Comparison of ENCODE assay signal across 8 cellular contexts in the genomic region with DNA sequence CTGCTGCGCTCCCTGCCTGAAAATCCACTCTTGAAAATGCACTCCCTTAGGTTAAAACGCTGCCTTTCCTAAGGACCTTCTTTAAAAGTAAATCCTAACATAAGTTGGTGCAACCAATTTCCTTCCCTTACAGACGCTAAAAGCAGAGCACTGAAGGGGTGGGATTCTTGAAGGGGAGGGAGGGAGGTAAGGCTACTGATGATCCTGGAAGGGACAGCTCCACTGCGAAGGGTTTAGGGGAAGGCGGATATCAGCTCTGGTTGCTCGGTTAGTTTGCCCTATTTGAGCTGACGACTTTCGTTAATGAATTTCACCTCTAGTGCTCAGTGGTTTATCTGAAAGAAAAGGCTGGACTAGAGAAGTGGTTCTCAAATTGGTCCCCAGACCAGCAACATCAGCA. TPM values are rescaled to one million over a fixed set of nuclear protein-coding genes. Genes with fewer than 3 reads are reported as not detected.
A peak's percentile ranks its signal among the peaks of the same experiment; 100 is the strongest.
DNase-seq lines count a peak whose midpoint lies in the region; ATAC-seq and TF ChIP-seq lines count a peak whose summit lies in the region.

No MANE protein-coding gene starts in this region.

- H3K4me3 Mint-ChIP-seq in stimulated activated naive CD8-positive, alpha-beta T cell treated with anti-CD3 and anti-CD28 coated beads, Interleukin-15, Interleukin-2, amounts not matched to agents 100 ng/mL and 50 ng/mL, for 24 hours = peak overlapping the region; percentile 82

- H3K27ac Mint-ChIP-seq in stimulated activated naive CD8-positive, alpha-beta T cell treated with anti-CD3 and anti-CD28 coated beads, Interleukin-15, Interleukin-2, amounts not matched to agents 100 ng/mL and 50 ng/mL, for 24 hours = no peak overlapping the region

- no peaks in the 10 kb centered on the region for H3K27me3 ChIP-seq in colonic mucosa
- H3K27me3 ChIP-seq in muscle layer of duodenum (ENCODE audit: low read depth, low read length) = no peaks in the 10 kb centered on the region
- no peaks in the 10 kb centered on the region for H3K27me3 ChIP-seq in aorta (ENCODE audit: control insufficient read depth in 1 of 2, insufficient read depth in 2 of 2, low read length in 1 of 2)

- 34 to 37% methylated on average over 8 of the region's 8 CpGs for WGBS in aorta, 2 donors

- no peaks in the 10 kb centered on the region for H3K4me1 ChIP-seq in colonic mucosa
- H3K4me1 ChIP-seq in muscle layer of duodenum (ENCODE audit: control insufficient read depth in 1 of 2, insufficient read depth in 2 of 2, low read length in 2 of 2) = no peaks in the 10 kb centered on the region
- peaks cover 0 to 4% of the 10 kb centered on the region in 2 donors for H3K4me1 ChIP-seq in aorta (ENCODE audit: control insufficient read depth in 1 of 2, insufficient read depth in 2 of 2, low read length in 2 of 2)

- TF ChIP-seq CTCF in colonic mucosa (IDR thresholded peaks at IDR 0.05) = no peak

- H3K36me3 Mint-ChIP-seq in stimulated activated naive CD8-positive, alpha-beta T cell treated with anti-CD3 and anti-CD28 coated beads, Interleukin-15, Interleukin-2, amounts not matched to agents 100 ng/mL and 50 ng/mL, for 24 hours (ENCODE audit: low read depth) = no peaks in the 10 kb centered on the region

- H3K4me3 ChIP-seq in colonic mucosa (peak overlapping the region; percentile 57), muscle layer of duodenum (ENCODE audit: low read depth in 1 of 2, low read length in 2 of 2) (peak overlapping the region; percentile 70), aorta (ENCODE audit: low read length in 2 of 2) (peak overlapping the region; percentile 41 to 58)

- intact Hi-C loops in colonic mucosa (cut with DNase I) (no loop called here), aorta (cut with DNase I) (loop anchor here in 1 of 2 donors (10.0 kb wide), 1 partner anchor 51 kb away; the partner anchor contains the start of gene SLC14A1)

- H3K36me3 ChIP-seq in colonic mucosa (no peaks in the 10 kb centered on the region), muscle layer of duodenum (ENCODE audit: control insufficient read depth in 1 of 2, insufficient read depth in 2 of 2, low read length in 2 of 2) (no peaks in the 10 kb centered on the region), aorta (ENCODE audit: control insufficient read depth in 1 of 2, insufficient read depth in 2 of 2, low read length in 1 of 2) (no peaks in the 10 kb centered on the region)

- H3K27me3 Mint-ChIP-seq in stimulated activated naive CD8-positive, alpha-beta T cell treated with anti-CD3 and anti-CD28 coated beads, Interleukin-15, Interleukin-2, amounts not matched to agents 100 ng/mL and 50 ng/mL, for 24 hours = peaks cover 16% of the 10 kb centered on the region

- H3K9me3 Mint-ChIP-seq in stimulated activated naive CD8-positive, alpha-beta T cell treated with anti-CD3 and anti-CD28 coated beads, Interleukin-15, Interleukin-2, amounts not matched to agents 100 ng/mL and 50 ng/mL, for 24 hours = no peaks in the 10 kb centered on the region

- no peak overlapping the region for H3K27ac ChIP-seq in colonic mucosa
- peak overlapping the region; percentile 66 for H3K27ac ChIP-seq in muscle layer of duodenum (ENCODE audit: low read length)
- H3K27ac ChIP-seq in aorta (ENCODE audit: low read depth in 1 of 2, low read length in 2 of 2) = peak overlapping the region; percentile 90 to 93

- no peak for ATAC-seq in stimulated activated naive CD8-positive, alpha-beta T cell treated with anti-CD3 and anti-CD28 coated beads, Interleukin-15, Interleukin-2, amounts not matched to agents 100 U/mL and 50 U/mL, for 24 hours
- ATAC-seq in aorta (ENCODE audit: low FRiP score) = no peak
- ATAC-seq in GM21526 (IDR thresholded peaks at IDR 0.05; ENCODE audit: low FRiP score, unreplicated experiment) = no peak
- ATAC-seq in HG02852 (IDR thresholded peaks at IDR 0.05; ENCODE audit: unreplicated experiment) = no peak
- ATAC-seq in GM19455 (IDR thresholded peaks at IDR 0.05; ENCODE audit: unreplicated experiment) = no peak

- no peak for DNase-seq in stimulated activated naive CD8-positive, alpha-beta T cell treated with anti-CD3 and anti-CD28 coated beads, Interleukin-15, Interleukin-2, amounts not matched to agents 100 U/mL and 50 U/mL, for 24 hours
- DNase-seq in colonic mucosa (no peak), aorta (no peak)

- H3K9me3 ChIP-seq in colonic mucosa = no peaks in the 10 kb centered on the region
- no peaks in the 10 kb centered on the region for H3K9me3 ChIP-seq in muscle layer of duodenum (ENCODE audit: control insufficient read depth in 1 of 2, low read length in 2 of 2)
- H3K9me3 ChIP-seq in aorta (ENCODE audit: control insufficient read depth, low read length) = no peaks in the 10 kb centered on the region

- peaks cover 18% of the 10 kb centered on the region for H3K4me1 Mint-ChIP-seq in stimulated activated naive CD8-positive, alpha-beta T cell treated with anti-CD3 and anti-CD28 coated beads, Interleukin-15, Interleukin-2, amounts not matched to agents 100 ng/mL and 50 ng/mL, for 24 hours (ENCODE audit: low read depth)

- H3K9ac ChIP-seq in colonic mucosa (ENCODE audit: low read depth in 2 of 2, low read length in 2 of 2) = peak overlapping the region; percentile 46 to 67

RNA-seq across cellular contexts. Expression of gene SIGLEC15, which starts 49.7 kb away (rescaled TPM):
- total RNA-seq in colonic mucosa = not detected
- total RNA-seq in aorta = 1 to 10 TPM in 1 of 2 donors, under 1 TPM in 1; 0.91 to 1.2 TPM
- under 1 TPM in 1 of 2 donors, not detected in 1; 0.33 TPM for polyA plus RNA-seq in aorta

RNA-seq across cellular contexts. Expression of gene SLC14A1, which starts 51.7 kb away (rescaled TPM):
- total RNA-seq in colonic mucosa = under 1 TPM; 0.32 to 0.52 TPM
- total RNA-seq in aorta = 10 to 100 TPM; 33.1 to 44.8 TPM
- polyA plus RNA-seq in aorta = 10 to 100 TPM; 11.4 to 33.6 TPM

Comparison
In these comparisons a context has a peak if more than half of its experiments do, and no peak if none do; other contexts are left out.
1. RNA of gene SLC14A1, which starts 51.7 kb away (total RNA-seq): 33.1 to 44.8 TPM in aorta; 0.32 to 0.52 TPM in colonic mucosa; every median in the first group is over 10 times any median in the second.
2. Peak in every context shown above with its lines, with median percentiles within 50 percentile points of each other: H3K4me3 ChIP-seq.